Comparison of ENCODE assay signal across 22 cellular contexts in genomic region chr16:64287667-64288521, GRCh38.
"Had no signal": no experiment of that assay in that cellular context is flagged by ENCODE, and none has a peak within 500 bp of the region (broad histone marks: within the 10 kb centered on the region; RNA-seq: fewer than 3 reads in every experiment).

No MANE protein-coding gene starts in this region.

- H3K4me1 ChIP-seq: breast epithelium, left lung, upper lobe of left lung had no signal

- H3K27me3 Mint-ChIP-seq: activated naive CD8-positive, alpha-beta T cell treated with anti-CD3 and anti-CD28 coated beads for 36 hours; activated T-cell treated with anti-CD3 and anti-CD28 coated beads, Interleukin-2, amount 50 U/mL, for 24 hours; natural killer cell treated with Interleukin-12 subunit alpha and Interleukin-12 subunit beta and Interleukin-15 and Interleukin-18, amount 100 ng/mL, for 72 hours; progenitor cell of endocrine pancreas; T-cell had no signal

- H3K27me3 ChIP-seq: breast epithelium, left lung, upper lobe of left lung had no signal

- H3K4me3 Mint-ChIP-seq: activated naive CD8-positive, alpha-beta T cell treated with anti-CD3 and anti-CD28 coated beads for 36 hours; activated T-cell treated with anti-CD3 and anti-CD28 coated beads, Interleukin-2, amount 50 U/mL, for 24 hours; natural killer cell treated with Interleukin-12 subunit alpha and Interleukin-12 subunit beta and Interleukin-15 and Interleukin-18, amount 100 ng/mL, for 72 hours; T-cell; T-helper 2 cell treated with Interferon-gamma antibody and Interleukin-4, amounts not matched to agents 5 μg/mL and 100 μg/mL, for 36 hours had no signal

- ATAC-seq: left lung; natural killer cell treated with Interleukin-12 subunit alpha and Interleukin-12 subunit beta and Interleukin-15 and Interleukin-18, amount 100 ng/mL, for 72 hours; T-cell had no signal

- H3K27ac ChIP-seq: breast epithelium, left lung, upper lobe of left lung, VCaP had no signal

- H3K36me3 ChIP-seq: breast epithelium, left lung, upper lobe of left lung had no signal

- H3K27ac Mint-ChIP-seq: activated naive CD8-positive, alpha-beta T cell treated with anti-CD3 and anti-CD28 coated beads for 36 hours; activated T-cell treated with anti-CD3 and anti-CD28 coated beads, Interleukin-2, amount 50 U/mL, for 24 hours; natural killer cell treated with Interleukin-12 subunit alpha and Interleukin-12 subunit beta and Interleukin-15 and Interleukin-18, amount 100 ng/mL, for 72 hours; progenitor cell of endocrine pancreas; T-cell; T-helper 2 cell treated with Interferon-gamma antibody and Interleukin-4, amounts not matched to agents 5 μg/mL and 100 μg/mL, for 36 hours had no signal

- DNase-seq: activated CD4-positive, alpha-beta T cell treated with anti-CD3 and anti-CD28 coated beads, Interleukin-2, amount 50 U/mL, for 1 hour; activated CD4-positive, CD25-positive, alpha-beta regulatory T cell treated with anti-CD3 and anti-CD28 coated beads, Interleukin-2, amount 50 U/mL, for 72 hours; activated naive CD4-positive, alpha-beta T cell treated with Interleukin-2 at 50 U/mL for 16 hours; activated naive CD8-positive, alpha-beta T cell treated with anti-CD3 and anti-CD28 coated beads for 36 hours; activated T-cell treated with anti-CD3 and anti-CD28 coated beads, Interleukin-2, amount 50 U/mL, for 24 hours; cerebellar nuclear complex; cortex of kidney; foreskin fibroblast; left lung; mammary epithelial cell; midbrain; occipital lobe; retina; stimulated activated CD4-positive, alpha-beta T cell treated with anti-CD3 and anti-CD28 coated beads, Interleukin-4, amount 100 ng/mL, for 24 hours; stimulated activated naive CD4-positive, alpha-beta T cell treated with Interleukin-2 at 50 U/mL for 16 hours; T-cell; upper lobe of left lung had no signal

- H3K36me3 Mint-ChIP-seq: activated naive CD8-positive, alpha-beta T cell treated with anti-CD3 and anti-CD28 coated beads for 36 hours; T-cell had no signal

- H3K4me1 Mint-ChIP-seq: activated naive CD8-positive, alpha-beta T cell treated with anti-CD3 and anti-CD28 coated beads for 36 hours; T-cell had no signal

- H3K4me3 ChIP-seq: breast epithelium, left lung, upper lobe of left lung had no signal
